ENCODE assay signal across 9 cellular contexts in the genomic region with DNA sequence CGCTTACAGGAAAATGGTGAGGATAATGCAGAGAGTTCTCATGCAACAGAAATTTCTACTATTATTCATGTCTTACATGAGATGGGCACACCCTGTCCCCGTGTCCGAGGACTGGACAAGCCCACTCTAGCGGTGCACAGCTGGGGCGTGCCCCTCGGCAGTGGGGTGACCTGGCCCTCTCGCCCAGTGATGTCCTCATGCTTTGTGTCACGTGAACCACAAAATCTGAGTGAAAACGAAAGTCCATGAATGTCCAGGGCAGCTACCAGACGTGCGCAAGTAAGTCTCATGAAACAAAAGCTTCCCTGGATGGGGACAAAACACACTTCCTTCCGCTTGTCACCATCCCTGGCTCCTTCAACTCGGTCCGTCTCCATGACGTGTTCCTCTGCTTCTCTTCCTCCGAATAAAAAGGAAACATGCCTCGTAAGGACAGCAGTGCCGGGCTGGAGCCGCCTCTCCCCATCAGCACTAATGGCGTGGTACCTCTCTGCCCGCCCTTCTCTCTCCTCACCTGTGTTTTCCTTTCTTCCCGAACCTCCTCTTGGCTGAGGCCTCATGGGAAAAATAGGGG. TPM values are rescaled to one million over a fixed set of nuclear protein-coding genes. Genes with fewer than 3 reads are reported as not detected.
DNase-seq lines count a peak whose midpoint lies in the region; FAIRE-seq and TF ChIP-seq lines count a peak whose summit lies in the region.
"Had no signal": no experiment of that assay in that cellular context is flagged by ENCODE, and none has a peak within 500 bp of the region (broad histone marks: within the 10 kb centered on the region; RNA-seq: fewer than 3 reads in every experiment).

No MANE protein-coding gene starts in this region.

- H3K4me1 ChIP-seq in esophagus (ENCODE audit: control insufficient read depth in 2 of 2, insufficient read depth in 2 of 2, low read length in 1 of 2) (peaks cover 2 to 37% of the 10 kb centered on the region in 2 donors), osteoblast (ENCODE audit: insufficient read depth, low read length) (peaks cover 18% of the 10 kb centered on the region), small intestine (ENCODE audit: control insufficient read depth in 2 of 2, insufficient read depth in 1 of 2, low read depth in 1 of 2, low read length in 1 of 2) (no peaks in the 10 kb centered on the region)

- H3K36me3 ChIP-seq in esophagus (ENCODE audit: control insufficient read depth in 2 of 2, insufficient read depth in 2 of 2, low read length in 1 of 2) (no peaks in the 10 kb centered on the region), osteoblast (ENCODE audit: insufficient read depth, low read length) (no peaks in the 10 kb centered on the region), small intestine (ENCODE audit: control insufficient read depth in 2 of 2, insufficient read depth in 2 of 2, low read length in 2 of 2) (no peaks in the 10 kb centered on the region)
- H3K36me3 ChIP-seq: cardiac muscle cell had no signal

- peak; percentile 29 for DNase-seq in CD1c-positive myeloid dendritic cell (ENCODE audit: extremely low spot score)
- peak; percentile 37 for DNase-seq in OCI-M1 (lab: John Stamatoyannopoulos, UW)
- DNase-seq in osteoblast (ENCODE audit: insufficient read length, low spot score, missing footprints), result no peak
- no peak for DNase-seq in anterior cingulate cortex (lab: John Stamatoyannopoulos, UW)
- DNase-seq in inferior parietal cortex (ENCODE audit: extremely low spot score), result no peak
- DNase-seq in small intestine, result no peak
- no peak for DNase-seq in GM03348 (ENCODE audit: low spot score)

- H3K9me3 ChIP-seq in esophagus (ENCODE audit: control insufficient read depth in 2 of 2, insufficient read depth in 1 of 2, low read depth in 1 of 2, low read length in 1 of 2) (peaks cover 0 to 3% of the 10 kb centered on the region in 2 donors), osteoblast (ENCODE audit: low read depth, low read length) (no peaks in the 10 kb centered on the region), small intestine (ENCODE audit: control insufficient read depth, low read depth) (no peaks in the 10 kb centered on the region)

- H3K4me3 ChIP-seq in esophagus (ENCODE audit: low read depth in 1 of 2, low read length in 2 of 2), result no peak overlapping the region
- H3K4me3 ChIP-seq in osteoblast (ENCODE audit: insufficient read depth, low read length), result peak overlapping the region; percentile 65
- no peak overlapping the region for H3K4me3 ChIP-seq in small intestine (ENCODE audit: low read depth in 1 of 2, low read length in 2 of 2)
- H3K4me3 ChIP-seq: cardiac muscle cell had no signal

- H3K27me3 ChIP-seq in esophagus (ENCODE audit: control insufficient read depth in 1 of 2, insufficient read depth in 2 of 2, low read length in 2 of 2) (no peaks in the 10 kb centered on the region), osteoblast (ENCODE audit: insufficient read depth, low read length) (no peaks in the 10 kb centered on the region), small intestine (ENCODE audit: control insufficient read depth in 2 of 2, insufficient read depth in 2 of 2, low read length in 2 of 2) (peaks cover 0 to 2% of the 10 kb centered on the region in 2 donors)
- H3K27me3 ChIP-seq: cardiac muscle cell had no signal

- H3K27ac ChIP-seq in esophagus (ENCODE audit: low read depth in 2 of 2, low read length in 1 of 2) (peak overlapping the region; percentile 78 to 84), osteoblast (ENCODE audit: low read depth, low read length) (peak overlapping the region; percentile 93), small intestine (ENCODE audit: low read depth in 1 of 2, low read length in 1 of 2) (peak overlapping the region in 1 of 2 donors; percentile 74)
- H3K27ac ChIP-seq: cardiac muscle cell had no signal

- peak overlapping the region; percentile 91 for H2AFZ ChIP-seq in osteoblast (ENCODE audit: low read length)

- FAIRE-seq in small intestine (lab: Jason Lieb, UNC), result no peak

- H3K79me2 ChIP-seq in osteoblast (ENCODE audit: insufficient read depth, low read length), result no peaks in the 10 kb centered on the region

- no peak for TF ChIP-seq CTCF in osteoblast (IDR thresholded peaks at IDR 0.05; ENCODE audit: extremely low read depth, low read depth, low read length)

- peak overlapping the region; percentile 97 for H3K4me2 ChIP-seq in osteoblast (ENCODE audit: insufficient read depth, low read length)

- H4K20me1 ChIP-seq in osteoblast (ENCODE audit: insufficient read depth, low read length), result no peaks in the 10 kb centered on the region

- WGBS in esophagus, 2 donors, result 77 to 79% methylated on average over 22 of the region's 22 CpGs
- WGBS in small intestine, 3 donors, result 68 to 69% (median 69%) methylated on average over 22 of the region's 22 CpGs

RNA-seq across cellular contexts. Expression of gene ANKRD10, which starts 45.6 kb away (rescaled TPM):
- 10 to 100 TPM; 19.7 to 34.4 TPM for polyA plus RNA-seq in esophagus
- 128 and 156 TPM in 2 replicates for total RNA-seq in osteoblast
- 10 to 100 TPM; 40.3 to 68.0 (median 57.7) TPM for polyA plus RNA-seq in small intestine

Comparison
In these comparisons a context has a peak if more than half of its experiments do, and no peak if none do; other contexts are left out.
1. DNase-seq: peak in CD1c-positive myeloid dendritic cell (single experiment) and OCI-M1 (single experiment); none in osteoblast (single experiment), anterior cingulate cortex (0 of 58), inferior parietal cortex (single experiment), small intestine (single experiment) and GM03348 (single experiment).